Comparison of ENCODE assay signal across 8 cellular contexts in the genomic region with DNA sequence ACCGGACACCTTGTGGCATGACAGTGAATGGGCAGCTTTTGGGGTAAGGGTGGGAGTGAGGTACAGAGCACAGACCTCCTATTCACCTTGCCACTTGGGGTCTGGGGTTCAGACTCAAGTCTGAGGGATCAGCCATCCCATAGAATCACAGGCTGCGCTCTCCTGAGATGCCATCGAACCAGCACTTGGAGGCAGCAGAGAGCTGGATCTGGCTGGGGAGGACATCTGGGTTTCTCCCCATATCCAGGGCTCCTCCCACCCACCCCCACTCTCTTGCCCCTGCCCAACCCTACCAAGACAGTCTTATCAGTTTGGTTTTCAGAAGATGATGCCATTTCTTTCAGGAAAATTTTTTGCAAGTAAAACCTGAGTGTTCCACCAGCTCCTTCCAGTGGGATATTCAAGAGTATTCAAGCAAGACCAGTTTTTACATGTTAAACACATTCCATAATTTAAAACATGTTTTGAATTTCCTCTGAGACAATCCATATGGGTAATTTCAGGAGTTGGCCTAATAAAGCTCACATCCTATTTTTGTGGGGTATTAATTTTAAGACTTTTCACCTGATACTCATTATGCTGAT. TPM values are rescaled to one million over a fixed set of nuclear protein-coding genes. Genes with fewer than 3 reads are reported as not detected.
DNase-seq lines count a peak whose midpoint lies in the region; ATAC-seq lines count a peak whose summit lies in the region.

No MANE protein-coding gene starts in this region.

- peak; percentile 64 for DNase-seq in NCI-H1436 (lab: John Stamatoyannopoulos, UW)
- no peak for DNase-seq in NCI-H1436 treated with DMSO at 0.1 percent for 48 hours (lab: John Stamatoyannopoulos, UW)
- peak; percentile 15 for DNase-seq in HS-5 (ENCODE audit: low read depth)
- peak; percentile 73 for DNase-seq in RPMI7951 (ENCODE audit: low read depth)
- peak; percentile 72 for DNase-seq in cerebellar cortex (ENCODE audit: low spot score)
- peak; percentile 68 for DNase-seq in left kidney (ENCODE audit: low read depth, low spot score)
- peak; percentile 18 to 55 for DNase-seq in stimulated activated naive CD8-positive, alpha-beta T cell treated with anti-CD3 and anti-CD28 coated beads, Interleukin-15, amount 100 ng/mL, for 72 hours
- DNase-seq in T-helper 9 cell: no peak

- H3K4me3 Mint-ChIP-seq in stimulated activated naive CD8-positive, alpha-beta T cell treated with anti-CD3 and anti-CD28 coated beads, Interleukin-15, amount 100 ng/mL, for 72 hours: no peak overlapping the region

- peaks cover 2% of the 10 kb centered on the region for H3K4me1 Mint-ChIP-seq in stimulated activated naive CD8-positive, alpha-beta T cell treated with anti-CD3 and anti-CD28 coated beads, Interleukin-15, amount 100 ng/mL, for 72 hours

- no peaks in the 10 kb centered on the region for H3K9me3 Mint-ChIP-seq in stimulated activated naive CD8-positive, alpha-beta T cell treated with anti-CD3 and anti-CD28 coated beads, Interleukin-15, amount 100 ng/mL, for 72 hours

- H3K27me3 Mint-ChIP-seq in stimulated activated naive CD8-positive, alpha-beta T cell treated with anti-CD3 and anti-CD28 coated beads, Interleukin-15, amount 100 ng/mL, for 72 hours: no peaks in the 10 kb centered on the region

- H3K27ac Mint-ChIP-seq in stimulated activated naive CD8-positive, alpha-beta T cell treated with anti-CD3 and anti-CD28 coated beads, Interleukin-15, amount 100 ng/mL, for 72 hours: no peak overlapping the region

- peak; percentile 89 for ATAC-seq in stimulated activated naive CD8-positive, alpha-beta T cell treated with anti-CD3 and anti-CD28 coated beads, Interleukin-15, amount 100 ng/mL, for 72 hours

RNA-seq across cellular contexts. Expression of a gene that starts 29.2 kb away (rescaled TPM):
- not detected in 2 replicates for total RNA-seq in RPMI7951 (2014; rRNA removed; shearing (Covaris generic))

RNA-seq across cellular contexts. Expression of a gene that starts 33.2 kb away (rescaled TPM):
- not detected in 2 replicates for total RNA-seq in RPMI7951 (2014; rRNA removed; shearing (Covaris generic))

Comparison
In these comparisons a context has a peak if more than half of its experiments do, and no peak if none do; other contexts are left out.
1. DNase-seq: peak in NCI-H1436 (single experiment), HS-5 (single experiment), RPMI7951 (single experiment), cerebellar cortex (single experiment), left kidney (single experiment) and stimulated activated naive CD8-positive, alpha-beta T cell treated with anti-CD3 and anti-CD28 coated beads, Interleukin-15, amount 100 ng/mL, for 72 hours (2 of 2); none in NCI-H1436 treated with DMSO at 0.1 percent for 48 hours (single experiment) and T-helper 9 cell (single experiment).